ENCODE assay signal across 8 cellular contexts in the genomic region with DNA sequence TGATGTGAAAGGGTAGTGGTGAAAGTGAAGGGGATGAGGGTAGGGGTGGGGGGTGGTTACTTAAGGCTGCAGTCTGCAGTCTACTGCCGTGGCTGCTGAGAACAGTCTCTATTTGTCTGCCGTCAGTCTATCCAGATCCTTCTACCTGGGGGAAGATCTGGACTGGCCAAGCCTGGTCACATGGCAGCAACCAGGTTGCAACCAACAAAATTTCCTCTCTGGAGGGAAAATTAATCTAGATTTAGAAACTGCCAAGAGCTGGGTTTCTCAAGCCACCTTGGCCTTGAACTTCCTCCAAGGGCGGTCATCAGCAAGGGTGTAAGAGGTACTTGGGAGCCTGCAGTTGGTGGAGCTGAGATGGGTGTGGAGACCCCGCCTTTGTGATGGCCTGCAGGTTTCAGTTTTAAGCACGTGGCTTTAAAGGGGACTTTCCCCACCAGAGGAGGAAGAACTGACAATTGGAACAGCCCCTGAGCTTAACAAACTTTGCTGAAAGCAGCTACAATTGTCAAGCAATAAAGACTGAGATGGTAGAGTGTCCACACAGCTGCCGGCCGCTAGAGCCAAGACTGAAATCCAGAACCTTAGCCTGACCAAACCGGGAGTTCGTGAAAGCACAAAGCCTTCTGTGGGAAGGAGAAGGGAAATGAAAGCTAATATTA. TPM values are rescaled to one million over a fixed set of nuclear protein-coding genes. Genes with fewer than 3 reads are reported as not detected.
DNase-seq lines count a peak whose midpoint lies in the region; ATAC-seq and TF ChIP-seq lines count a peak whose summit lies in the region.

No MANE protein-coding gene starts in this region.

- H3K4me1 Mint-ChIP-seq in activated CD4-positive, alpha-beta T cell treated with anti-CD3 and anti-CD28 coated beads, Interleukin-2, amount 10 ng/mL, durations not matched to agents 24 days and 14 days = peaks cover 45% of the 10 kb centered on the region

- H3K27ac Mint-ChIP-seq in activated CD4-positive, alpha-beta T cell treated with anti-CD3 and anti-CD28 coated beads, Interleukin-2, amount 10 ng/mL, durations not matched to agents 24 days and 14 days = peak overlapping the region; percentile 98

- peak overlapping the region in 1 of 2 donors; percentile 69 for H3K27ac ChIP-seq in left lung
- peak overlapping the region; percentile 31 for H3K27ac ChIP-seq in thymus (ENCODE audit: low read depth)

- peak; percentile 51 for DNase-seq in activated gamma-delta T cell treated with Interleukin-2 at 50 U/mL for 16 hours
- DNase-seq in activated gamma-delta T cell (lab: John Stamatoyannopoulos, UW) = no peak
- DNase-seq in activated CD4-positive, alpha-beta T cell treated with anti-CD3 and anti-CD28 coated beads, Interleukin-2, amount 10 ng/mL, durations not matched to agents 24 days and 14 days = peak; percentile 95
- peak in 1 of 2 donors; percentile 45 for DNase-seq in left lung
- DNase-seq in NCI-H1092 (lab: John Stamatoyannopoulos, UW) = no peak
- DNase-seq in epidermal melanocyte (ENCODE audit: insufficient read length, low spot score) = no peak

- ATAC-seq in HG03469 (IDR thresholded peaks at IDR 0.05; ENCODE audit: unreplicated experiment) (peak; percentile 68), left lung (peak; percentile 74)

- H3K36me3 ChIP-seq in left lung (no peaks in the 10 kb centered on the region), thymus (ENCODE audit: control insufficient read depth, insufficient read depth) (no peaks in the 10 kb centered on the region)

- peaks cover 0 to 24% of the 10 kb centered on the region in 2 donors for H3K4me1 ChIP-seq in left lung
- no peaks in the 10 kb centered on the region for H3K4me1 ChIP-seq in thymus (ENCODE audit: control insufficient read depth, insufficient read depth, low read length)

- no peaks in the 10 kb centered on the region for H3K27me3 ChIP-seq in left lung
- no peaks in the 10 kb centered on the region for H3K27me3 ChIP-seq in thymus (ENCODE audit: control insufficient read depth, insufficient read depth)

- H3K9me3 Mint-ChIP-seq in activated CD4-positive, alpha-beta T cell treated with anti-CD3 and anti-CD28 coated beads, Interleukin-2, amount 10 ng/mL, durations not matched to agents 24 days and 14 days = no peaks in the 10 kb centered on the region

- no peak for TF ChIP-seq CTCF in left lung (IDR thresholded peaks at IDR 0.05)

- H3K27me3 Mint-ChIP-seq in activated CD4-positive, alpha-beta T cell treated with anti-CD3 and anti-CD28 coated beads, Interleukin-2, amount 10 ng/mL, durations not matched to agents 24 days and 14 days = no peaks in the 10 kb centered on the region

- H3K36me3 Mint-ChIP-seq in activated CD4-positive, alpha-beta T cell treated with anti-CD3 and anti-CD28 coated beads, Interleukin-2, amount 10 ng/mL, durations not matched to agents 24 days and 14 days (ENCODE audit: low read depth) = peaks cover 21% of the 10 kb centered on the region

- peak overlapping the region; percentile 84 for H3K4me3 Mint-ChIP-seq in activated CD4-positive, alpha-beta T cell treated with anti-CD3 and anti-CD28 coated beads, Interleukin-2, amount 10 ng/mL, durations not matched to agents 24 days and 14 days

- H3K4me3 ChIP-seq in left lung (no peak overlapping the region), thymus (ENCODE audit: low read length) (no peak overlapping the region)

- no peaks in the 10 kb centered on the region for H3K9me3 ChIP-seq in left lung
- H3K9me3 ChIP-seq in thymus (ENCODE audit: control insufficient read depth) = no peaks in the 10 kb centered on the region

- 67% methylated on average over 9 of the region's 9 CpGs for WGBS in thymus

- intact Hi-C loops in activated CD4-positive, alpha-beta T cell treated with anti-CD3 and anti-CD28 coated beads, Interleukin-2, amount 10 ng/mL, durations not matched to agents 24 days and 14 days (cut with micrococcal nuclease) = loop anchor here (1.0 kb wide), 1 partner anchor 31 kb away; no protein-coding TSS in a partner anchor
- intact Hi-C loops in left lung (cut with DNase I) = no loop called here

RNA-seq across cellular contexts. Expression of a gene that starts 31.4 kb away (rescaled TPM):
- 98.1 and 101 TPM in 2 replicates for total RNA-seq in activated CD4-positive, alpha-beta T cell treated with anti-CD3 and anti-CD28 coated beads, Interleukin-2, amount 10 ng/mL, durations not matched to agents 24 days and 14 days
- total RNA-seq in left lung = 10 to 100 TPM; 66.4 to 87.1 TPM
- polyA plus RNA-seq in thymus = 32.5 TPM

RNA-seq across cellular contexts. Expression of a gene that starts 34.1 kb away (rescaled TPM):
- 2,196 and 2,218 TPM in 2 replicates for total RNA-seq in activated CD4-positive, alpha-beta T cell treated with anti-CD3 and anti-CD28 coated beads, Interleukin-2, amount 10 ng/mL, durations not matched to agents 24 days and 14 days
- total RNA-seq in left lung = 1,000 to 10,000 TPM; 1,864 to 1,912 TPM
- 5,628 TPM for polyA plus RNA-seq in thymus

RNA-seq across cellular contexts. Expression of a gene that starts 58.7 kb away (rescaled TPM):
- total RNA-seq in activated CD4-positive, alpha-beta T cell treated with anti-CD3 and anti-CD28 coated beads, Interleukin-2, amount 10 ng/mL, durations not matched to agents 24 days and 14 days = 56.3 and 59.6 TPM in 2 replicates
- total RNA-seq in left lung = 1 to 10 TPM; 3.0 to 6.3 TPM
- polyA plus RNA-seq in thymus = 13.8 TPM

Comparison
In these comparisons a context has a peak if more than half of its experiments do, and no peak if none do; other contexts are left out.
1. DNase-seq: peak in activated gamma-delta T cell treated with Interleukin-2 at 50 U/mL for 16 hours (single experiment) and activated CD4-positive, alpha-beta T cell treated with anti-CD3 and anti-CD28 coated beads, Interleukin-2, amount 10 ng/mL, durations not matched to agents 24 days and 14 days (single experiment); none in activated gamma-delta T cell (single experiment), NCI-H1092 (single experiment) and epidermal melanocyte (single experiment).